Comparison of ENCODE assay signal across 10 cellular contexts in genomic region chr2:150125708-150126107, GRCh38.
A peak's percentile ranks its signal among the peaks of the same experiment; 100 is the strongest.
DNase-seq lines count a peak whose midpoint lies in the region; ATAC-seq and TF ChIP-seq lines count a peak whose summit lies in the region.
"Had no signal": no experiment of that assay in that cellular context is flagged by ENCODE, and none has a peak within 500 bp of the region (broad histone marks: within the 10 kb centered on the region; RNA-seq: fewer than 3 reads in every experiment).

No MANE protein-coding gene starts in this region.

- H3K4me2 ChIP-seq in skeletal muscle satellite cell (ENCODE audit: low read length): peak overlapping the region; percentile 69

- no peaks in the 10 kb centered on the region for H3K4me1 Mint-ChIP-seq in activated CD4-positive, alpha-beta memory T cell treated with anti-CD3 and anti-CD28 coated beads for 36 hours (ENCODE audit: low read depth)

- intact Hi-C loops in psoas muscle (cut with DNase I): no loop called here
- intact Hi-C loops in activated CD4-positive, alpha-beta memory T cell treated with anti-CD3 and anti-CD28 coated beads for 36 hours (cut with micrococcal nuclease): no loop called here

- no peaks in the 10 kb centered on the region for H3K27me3 Mint-ChIP-seq in activated CD4-positive, alpha-beta memory T cell treated with anti-CD3 and anti-CD28 coated beads for 36 hours

- CTCF ChIA-PET in activated CD4-positive, alpha-beta memory T cell treated with anti-CD3 and anti-CD28 coated beads for 36 hours (lab: Charles Lee): no interaction called here

- TF ChIP-seq CTCF in psoas muscle (IDR thresholded peaks at IDR 0.05): no peak

- peak overlapping the region; percentile 19 for H3K9ac ChIP-seq in skeletal muscle satellite cell (ENCODE audit: low read depth, low read length)
- H3K9ac ChIP-seq: parathyroid adenoma had no signal

- H3K9me3 Mint-ChIP-seq in activated CD4-positive, alpha-beta memory T cell treated with anti-CD3 and anti-CD28 coated beads for 36 hours: no peaks in the 10 kb centered on the region

- H3K27me3 ChIP-seq in skeletal muscle satellite cell (ENCODE audit: control insufficient read depth, insufficient read depth, low read length) (no peaks in the 10 kb centered on the region), psoas muscle (ENCODE audit: insufficient read depth in 3 of 3, low read length in 2 of 3) (no peaks in the 10 kb centered on the region)

- no peaks in the 10 kb centered on the region for H3K9me3 ChIP-seq in skeletal muscle satellite cell (replicated peaks; ENCODE audit: low read length)
- H3K9me3 ChIP-seq in psoas muscle: no peaks in the 10 kb centered on the region

- DNase-seq in HCEC 1CT (peak; percentile 82), fibroblast of the conjunctiva (ENCODE audit: low read depth) (peak; percentile 56), psoas muscle (no peak), COLO829 (ENCODE audit: low spot score) (no peak)
- no peak for DNase-seq in stimulated activated CD4-positive, alpha-beta T cell treated with anti-CD3 and anti-CD28 coated beads, Interleukin-4, amount 100 ng/mL, for 1 hour
- no peak for DNase-seq in activated CD4-positive, alpha-beta memory T cell treated with anti-CD3 and anti-CD28 coated beads for 36 hours
- DNase-seq: NCI-H1092 treated with DMSO at 0.1 percent for 48 hours had no signal

- H3K27ac Mint-ChIP-seq in activated CD4-positive, alpha-beta memory T cell treated with anti-CD3 and anti-CD28 coated beads for 36 hours: no peak overlapping the region

- H3K36me3 ChIP-seq in skeletal muscle satellite cell (ENCODE audit: insufficient read depth, low read length) (no peaks in the 10 kb centered on the region), psoas muscle (ENCODE audit: insufficient read depth in 1 of 2, low read depth in 1 of 2) (no peaks in the 10 kb centered on the region)

- WGBS in psoas muscle, 3 donors: 22 to 32% (median 30%) methylated on average over 9 of the region's 9 CpGs

- ATAC-seq in SK-N-SH treated with all-trans-retinoic acid at 6 μM for 48 hours: peak; percentile 86
- ATAC-seq in psoas muscle: no peak

- POLR2A ChIA-PET in activated CD4-positive, alpha-beta memory T cell treated with anti-CD3 and anti-CD28 coated beads for 36 hours (lab: Charles Lee): no interaction called here

- no peak overlapping the region for H3K4me3 Mint-ChIP-seq in activated CD4-positive, alpha-beta memory T cell treated with anti-CD3 and anti-CD28 coated beads for 36 hours

- H3K27ac ChIP-seq in psoas muscle: no peak overlapping the region
- H3K27ac ChIP-seq: parathyroid adenoma had no signal

- peak overlapping the region; percentile 40 for H3K4me3 ChIP-seq in skeletal muscle satellite cell (ENCODE audit: low read length)
- H3K4me3 ChIP-seq in psoas muscle: no peak overlapping the region

- H3K4me1 ChIP-seq in skeletal muscle satellite cell (ENCODE audit: control insufficient read depth, insufficient read depth, low read length) (peaks cover 28% of the 10 kb centered on the region), psoas muscle (no peaks in the 10 kb centered on the region)
- H3K4me1 ChIP-seq: parathyroid adenoma had no signal

- no peaks in the 10 kb centered on the region for H3K36me3 Mint-ChIP-seq in activated CD4-positive, alpha-beta memory T cell treated with anti-CD3 and anti-CD28 coated beads for 36 hours

TF ChIP-seq in SK-N-SH treated with all-trans-retinoic acid at 6 μM for 48 hours, 23 proteins besides CTCF, POLR2A, EP300 and RAD21:
- TF ChIP-seq ZFP30 (CRISPR knock-in tag; IDR thresholded peaks at IDR 0.05): no peak
- TF ChIP-seq, protein P1, sequence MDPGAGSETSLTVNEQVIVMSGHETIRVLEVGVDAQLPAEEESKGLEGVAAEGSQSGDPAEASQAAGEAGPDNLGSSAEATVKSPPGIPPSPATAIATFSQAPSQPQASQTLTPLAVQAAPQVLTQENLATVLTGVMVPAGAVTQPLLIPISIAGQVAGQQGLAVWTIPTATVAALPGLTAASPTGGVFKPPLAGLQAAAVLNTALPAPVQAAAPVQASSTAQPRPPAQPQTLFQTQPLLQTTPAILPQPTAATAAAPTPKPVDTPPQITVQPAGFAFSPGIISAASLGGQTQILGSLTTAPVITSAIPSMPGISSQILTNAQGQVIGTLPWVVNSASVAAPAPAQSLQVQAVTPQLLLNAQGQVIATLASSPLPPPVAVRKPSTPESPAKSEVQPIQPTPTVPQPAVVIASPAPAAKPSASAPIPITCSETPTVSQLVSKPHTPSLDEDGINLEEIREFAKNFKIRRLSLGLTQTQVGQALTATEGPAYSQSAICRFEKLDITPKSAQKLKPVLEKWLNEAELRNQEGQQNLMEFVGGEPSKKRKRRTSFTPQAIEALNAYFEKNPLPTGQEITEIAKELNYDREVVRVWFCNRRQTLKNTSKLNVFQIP (CRISPR knock-in tag; IDR thresholded peaks at IDR 0.05; ENCODE audit: borderline replicate concordance, low read depth): no peak
- TF ChIP-seq PPARA (CRISPR knock-in tag; IDR thresholded peaks at IDR 0.05; ENCODE audit: borderline replicate concordance): no peak
- no peak for TF ChIP-seq SNAI2 (CRISPR knock-in tag; IDR thresholded peaks at IDR 0.05)
- TF ChIP-seq BACH2 (CRISPR knock-in tag; IDR thresholded peaks at IDR 0.05; ENCODE audit: borderline replicate concordance): no peak
- TF ChIP-seq OSR1 (CRISPR knock-in tag; IDR thresholded peaks at IDR 0.05): no peak
- TF ChIP-seq, protein P2, sequence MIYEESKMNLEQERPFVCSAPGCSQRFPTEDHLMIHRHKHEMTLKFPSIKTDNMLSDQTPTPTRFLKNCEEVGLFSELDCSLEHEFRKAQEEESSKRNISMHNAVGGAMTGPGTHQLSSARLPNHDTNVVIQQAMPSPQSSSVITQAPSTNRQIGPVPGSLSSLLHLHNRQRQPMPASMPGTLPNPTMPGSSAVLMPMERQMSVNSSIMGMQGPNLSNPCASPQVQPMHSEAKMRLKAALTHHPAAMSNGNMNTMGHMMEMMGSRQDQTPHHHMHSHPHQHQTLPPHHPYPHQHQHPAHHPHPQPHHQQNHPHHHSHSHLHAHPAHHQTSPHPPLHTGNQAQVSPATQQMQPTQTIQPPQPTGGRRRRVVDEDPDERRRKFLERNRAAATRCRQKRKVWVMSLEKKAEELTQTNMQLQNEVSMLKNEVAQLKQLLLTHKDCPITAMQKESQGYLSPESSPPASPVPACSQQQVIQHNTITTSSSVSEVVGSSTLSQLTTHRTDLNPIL (CRISPR knock-in tag; IDR thresholded peaks at IDR 0.05; ENCODE audit: low read depth): no peak
- TF ChIP-seq ARNTL (CRISPR knock-in tag; IDR thresholded peaks at IDR 0.05; ENCODE audit: borderline replicate concordance, low read depth): no peak
- no peak for TF ChIP-seq ZNF8 (CRISPR knock-in tag; IDR thresholded peaks at IDR 0.05)
- no peak for TF ChIP-seq ESRRG (CRISPR knock-in tag; IDR thresholded peaks at IDR 0.05)
- TF ChIP-seq ZFP3 (CRISPR knock-in tag; IDR thresholded peaks at IDR 0.05): no peak
- no peak for TF ChIP-seq CSDC2 (CRISPR knock-in tag; IDR thresholded peaks at IDR 0.05)
- TF ChIP-seq, protein P3, sequence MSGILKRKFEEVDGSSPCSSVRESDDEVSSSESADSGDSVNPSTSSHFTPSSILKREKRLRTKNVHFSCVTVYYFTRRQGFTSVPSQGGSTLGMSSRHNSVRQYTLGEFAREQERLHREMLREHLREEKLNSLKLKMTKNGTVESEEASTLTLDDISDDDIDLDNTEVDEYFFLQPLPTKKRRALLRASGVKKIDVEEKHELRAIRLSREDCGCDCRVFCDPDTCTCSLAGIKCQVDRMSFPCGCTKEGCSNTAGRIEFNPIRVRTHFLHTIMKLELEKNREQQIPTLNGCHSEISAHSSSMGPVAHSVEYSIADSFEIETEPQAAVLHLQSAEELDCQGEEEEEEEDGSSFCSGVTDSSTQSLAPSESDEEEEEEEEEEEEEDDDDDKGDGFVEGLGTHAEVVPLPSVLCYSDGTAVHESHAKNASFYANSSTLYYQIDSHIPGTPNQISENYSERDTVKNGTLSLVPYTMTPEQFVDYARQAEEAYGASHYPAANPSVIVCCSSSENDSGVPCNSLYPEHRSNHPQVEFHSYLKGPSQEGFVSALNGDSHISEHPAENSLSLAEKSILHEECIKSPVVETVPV (CRISPR knock-in tag; IDR thresholded peaks at IDR 0.05): no peak

Comparison
In these comparisons a context has a peak if more than half of its experiments do, and no peak if none do; other contexts are left out.
1. DNase-seq: peak in HCEC 1CT (single experiment) and fibroblast of the conjunctiva (single experiment); none in psoas muscle (0 of 2), stimulated activated CD4-positive, alpha-beta T cell treated with anti-CD3 and anti-CD28 coated beads, Interleukin-4, amount 100 ng/mL, for 1 hour (single experiment), COLO829 (single experiment) and activated CD4-positive, alpha-beta memory T cell treated with anti-CD3 and anti-CD28 coated beads for 36 hours (single experiment).